1 cellular context compared by ENCODE assay signal in genomic region chr17:81866440-81867122, GRCh38.
TF ChIP-seq lines count a peak whose summit lies in the region.

No MANE protein-coding gene starts in this region.

TF ChIP-seq in K562, 482 proteins besides CTCF, POLR2A, EP300 and RAD21 (continued from another document and continues in another):
- TF ChIP-seq, protein P1, sequence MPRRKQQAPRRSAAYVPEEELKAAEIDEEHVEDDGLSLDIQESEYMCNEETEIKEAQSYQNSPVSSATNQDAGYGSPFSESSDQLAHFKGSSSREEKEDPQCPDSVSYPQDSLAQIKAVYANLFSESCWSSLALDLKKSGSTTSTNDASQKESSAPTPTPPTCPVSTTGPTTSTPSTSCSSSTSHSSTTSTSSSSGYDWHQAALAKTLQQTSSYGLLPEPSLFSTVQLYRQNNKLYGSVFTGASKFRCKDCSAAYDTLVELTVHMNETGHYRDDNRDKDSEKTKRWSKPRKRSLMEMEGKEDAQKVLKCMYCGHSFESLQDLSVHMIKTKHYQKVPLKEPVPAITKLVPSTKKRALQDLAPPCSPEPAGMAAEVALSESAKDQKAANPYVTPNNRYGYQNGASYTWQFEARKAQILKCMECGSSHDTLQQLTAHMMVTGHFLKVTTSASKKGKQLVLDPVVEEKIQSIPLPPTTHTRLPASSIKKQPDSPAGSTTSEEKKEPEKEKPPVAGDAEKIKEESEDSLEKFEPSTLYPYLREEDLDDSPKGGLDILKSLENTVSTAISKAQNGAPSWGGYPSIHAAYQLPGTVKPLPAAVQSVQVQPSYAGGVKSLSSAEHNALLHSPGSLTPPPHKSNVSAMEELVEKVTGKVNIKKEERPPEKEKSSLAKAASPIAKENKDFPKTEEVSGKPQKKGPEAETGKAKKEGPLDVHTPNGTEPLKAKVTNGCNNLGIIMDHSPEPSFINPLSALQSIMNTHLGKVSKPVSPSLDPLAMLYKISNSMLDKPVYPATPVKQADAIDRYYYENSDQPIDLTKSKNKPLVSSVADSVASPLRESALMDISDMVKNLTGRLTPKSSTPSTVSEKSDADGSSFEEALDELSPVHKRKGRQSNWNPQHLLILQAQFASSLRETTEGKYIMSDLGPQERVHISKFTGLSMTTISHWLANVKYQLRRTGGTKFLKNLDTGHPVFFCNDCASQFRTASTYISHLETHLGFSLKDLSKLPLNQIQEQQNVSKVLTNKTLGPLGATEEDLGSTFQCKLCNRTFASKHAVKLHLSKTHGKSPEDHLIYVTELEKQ (CRISPR knock-in tag; IDR thresholded peaks at IDR 0.05), result no peak
- peak; percentile 35 for TF ChIP-seq POLR2B (IDR thresholded peaks at IDR 0.05; ENCODE audit: low read depth, partially characterized antibody)
- TF ChIP-seq, protein P2, sequence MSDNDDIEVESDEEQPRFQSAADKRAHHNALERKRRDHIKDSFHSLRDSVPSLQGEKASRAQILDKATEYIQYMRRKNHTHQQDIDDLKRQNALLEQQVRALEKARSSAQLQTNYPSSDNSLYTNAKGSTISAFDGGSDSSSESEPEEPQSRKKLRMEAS (CRISPR knock-in tag; IDR thresholded peaks at IDR 0.05), result no peak
- peak; percentile 40; the same call in 1 of the 2 replicates for TF ChIP-seq ZFX (CRISPR knock-in tag; IDR thresholded peaks at IDR 0.05)
- TF ChIP-seq ZC3H11A (IDR thresholded peaks at IDR 0.05; ENCODE audit: low read depth, low read length), result no peak
- no peak for TF ChIP-seq NELFE (IDR thresholded peaks at IDR 0.05; ENCODE audit: insufficient read depth, insufficient read length)
- no peak for TF ChIP-seq MAFK (IDR thresholded peaks at IDR 0.05; ENCODE audit: low read length)
- no peak for TF ChIP-seq ZNF316 (IDR thresholded peaks at IDR 0.05)
- no peak for TF ChIP-seq CC2D1A (IDR thresholded peaks at IDR 0.05)
- no peak for TF ChIP-seq ZNF76 (CRISPR knock-in tag; IDR thresholded peaks at IDR 0.05; ENCODE audit: borderline replicate concordance)
- TF ChIP-seq U2AF1 (optimal IDR thresholded peaks at IDR 0.05; ENCODE audit: low read depth, low read length), result no peak
- TF ChIP-seq ARID2 (IDR thresholded peaks at IDR 0.05), result no peak
- no peak for TF ChIP-seq ZBTB34 (CRISPR knock-in tag; IDR thresholded peaks at IDR 0.05)
- TF ChIP-seq POU5F1 (IDR thresholded peaks at IDR 0.05; ENCODE audit: borderline replicate concordance, low read depth, low read length, partially characterized antibody), result no peak
- TF ChIP-seq MCM2 (IDR thresholded peaks at IDR 0.05; ENCODE audit: low read depth), result no peak
- TF ChIP-seq CEBPB (tag; IDR thresholded peaks at IDR 0.05), result no peak
- no peak for TF ChIP-seq HMGN3 (IDR thresholded peaks at IDR 0.05; ENCODE audit: borderline replicate concordance, extremely low read depth, insufficient read length, low read depth, low read length)
- TF ChIP-seq MLLT1 (IDR thresholded peaks at IDR 0.05), result no peak
- TF ChIP-seq ZNF232 (CRISPR knock-in tag; IDR thresholded peaks at IDR 0.05), result no peak
- TF ChIP-seq, protein P3, sequence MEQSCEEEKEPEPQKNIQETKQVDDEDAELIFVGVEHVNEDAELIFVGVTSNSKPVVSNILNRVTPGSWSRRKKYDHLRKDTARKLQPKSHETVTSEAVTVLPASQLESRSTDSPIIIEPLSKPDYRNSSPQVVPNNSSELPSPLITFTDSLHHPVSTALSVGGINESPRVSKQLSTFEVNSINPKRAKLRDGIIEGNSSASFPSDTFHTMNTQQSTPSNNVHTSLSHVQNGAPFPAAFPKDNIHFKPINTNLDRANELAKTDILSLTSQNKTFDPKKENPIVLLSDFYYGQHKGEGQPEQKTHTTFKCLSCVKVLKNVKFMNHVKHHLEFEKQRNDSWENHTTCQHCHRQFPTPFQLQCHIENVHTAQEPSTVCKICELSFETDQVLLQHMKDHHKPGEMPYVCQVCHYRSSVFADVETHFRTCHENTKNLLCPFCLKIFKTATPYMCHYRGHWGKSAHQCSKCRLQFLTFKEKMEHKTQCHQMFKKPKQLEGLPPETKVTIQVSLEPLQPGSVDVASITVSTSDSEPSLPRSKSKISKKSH (CRISPR knock-in tag; IDR thresholded peaks at IDR 0.05), result no peak
- TF ChIP-seq SIRT6 (IDR thresholded peaks at IDR 0.05; ENCODE audit: low read depth, low read length), result peak; percentile 25
- TF ChIP-seq SOX6 (IDR thresholded peaks at IDR 0.05), result no peak
- TF ChIP-seq ZNF77 (CRISPR knock-in tag; IDR thresholded peaks at IDR 0.05), result no peak
- TF ChIP-seq HMBOX1 (IDR thresholded peaks at IDR 0.05), result no peak
- TF ChIP-seq, protein P4, sequence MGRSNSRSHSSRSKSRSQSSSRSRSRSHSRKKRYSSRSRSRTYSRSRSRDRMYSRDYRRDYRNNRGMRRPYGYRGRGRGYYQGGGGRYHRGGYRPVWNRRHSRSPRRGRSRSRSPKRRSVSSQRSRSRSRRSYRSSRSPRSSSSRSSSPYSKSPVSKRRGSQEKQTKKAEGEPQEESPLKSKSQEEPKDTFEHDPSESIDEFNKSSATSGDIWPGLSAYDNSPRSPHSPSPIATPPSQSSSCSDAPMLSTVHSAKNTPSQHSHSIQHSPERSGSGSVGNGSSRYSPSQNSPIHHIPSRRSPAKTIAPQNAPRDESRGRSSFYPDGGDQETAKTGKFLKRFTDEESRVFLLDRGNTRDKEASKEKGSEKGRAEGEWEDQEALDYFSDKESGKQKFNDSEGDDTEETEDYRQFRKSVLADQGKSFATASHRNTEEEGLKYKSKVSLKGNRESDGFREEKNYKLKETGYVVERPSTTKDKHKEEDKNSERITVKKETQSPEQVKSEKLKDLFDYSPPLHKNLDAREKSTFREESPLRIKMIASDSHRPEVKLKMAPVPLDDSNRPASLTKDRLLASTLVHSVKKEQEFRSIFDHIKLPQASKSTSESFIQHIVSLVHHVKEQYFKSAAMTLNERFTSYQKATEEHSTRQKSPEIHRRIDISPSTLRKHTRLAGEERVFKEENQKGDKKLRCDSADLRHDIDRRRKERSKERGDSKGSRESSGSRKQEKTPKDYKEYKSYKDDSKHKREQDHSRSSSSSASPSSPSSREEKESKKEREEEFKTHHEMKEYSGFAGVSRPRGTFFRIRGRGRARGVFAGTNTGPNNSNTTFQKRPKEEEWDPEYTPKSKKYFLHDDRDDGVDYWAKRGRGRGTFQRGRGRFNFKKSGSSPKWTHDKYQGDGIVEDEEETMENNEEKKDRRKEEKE (IDR thresholded peaks at IDR 0.05; ENCODE audit: borderline replicate concordance in 1 of 2, control insufficient read depth in 1 of 2, low read depth in 2 of 2, low read length in 1 of 2), result 0 out of 4 replicates have a peak, but pooled peaks of 1 of the 2 experiments have one; percentile 29
- TF ChIP-seq TBP (optimal IDR thresholded peaks at IDR 0.05; ENCODE audit: low read depth, low read length), result no peak
- no peak for TF ChIP-seq ZNF121 (CRISPR knock-in tag; conservative IDR thresholded peaks at IDR 0.05)
- no peak for TF ChIP-seq MCM5 (IDR thresholded peaks at IDR 0.05; ENCODE audit: low read depth)
- TF ChIP-seq, protein P5, sequence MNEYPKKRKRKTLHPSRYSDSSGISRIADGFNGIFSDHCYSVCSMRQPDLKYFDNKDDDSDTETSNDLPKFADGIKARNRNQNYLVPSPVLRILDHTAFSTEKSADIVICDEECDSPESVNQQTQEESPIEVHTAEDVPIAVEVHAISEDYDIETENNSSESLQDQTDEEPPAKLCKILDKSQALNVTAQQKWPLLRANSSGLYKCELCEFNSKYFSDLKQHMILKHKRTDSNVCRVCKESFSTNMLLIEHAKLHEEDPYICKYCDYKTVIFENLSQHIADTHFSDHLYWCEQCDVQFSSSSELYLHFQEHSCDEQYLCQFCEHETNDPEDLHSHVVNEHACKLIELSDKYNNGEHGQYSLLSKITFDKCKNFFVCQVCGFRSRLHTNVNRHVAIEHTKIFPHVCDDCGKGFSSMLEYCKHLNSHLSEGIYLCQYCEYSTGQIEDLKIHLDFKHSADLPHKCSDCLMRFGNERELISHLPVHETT (CRISPR knock-in tag; conservative IDR thresholded peaks at IDR 0.05 in 1 of 2, IDR thresholded peaks at IDR 0.05 in 1 of 2), result no peak
- no peak for TF ChIP-seq ZHX1 (conservative IDR thresholded peaks at IDR 0.05; ENCODE audit: low read length)
- peak; percentile 61 for TF ChIP-seq SP1 (CRISPR knock-in tag; IDR thresholded peaks at IDR 0.05)
- TF ChIP-seq TRIM28 (IDR thresholded peaks at IDR 0.05), result no peak
- TF ChIP-seq ZEB2 (IDR thresholded peaks at IDR 0.05), result no peak
- TF ChIP-seq, protein P6, sequence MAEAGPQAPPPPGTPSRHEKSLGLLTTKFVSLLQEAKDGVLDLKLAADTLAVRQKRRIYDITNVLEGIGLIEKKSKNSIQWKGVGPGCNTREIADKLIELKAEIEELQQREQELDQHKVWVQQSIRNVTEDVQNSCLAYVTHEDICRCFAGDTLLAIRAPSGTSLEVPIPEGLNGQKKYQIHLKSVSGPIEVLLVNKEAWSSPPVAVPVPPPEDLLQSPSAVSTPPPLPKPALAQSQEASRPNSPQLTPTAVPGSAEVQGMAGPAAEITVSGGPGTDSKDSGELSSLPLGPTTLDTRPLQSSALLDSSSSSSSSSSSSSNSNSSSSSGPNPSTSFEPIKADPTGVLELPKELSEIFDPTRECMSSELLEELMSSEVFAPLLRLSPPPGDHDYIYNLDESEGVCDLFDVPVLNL (CRISPR knock-in tag; IDR thresholded peaks at IDR 0.05; ENCODE audit: low read depth), result no peak
- TF ChIP-seq ZKSCAN3 (CRISPR knock-in tag; IDR thresholded peaks at IDR 0.05), result no peak
- no peak for TF ChIP-seq IRF2 (CRISPR knock-in tag; IDR thresholded peaks at IDR 0.05)
- TF ChIP-seq, protein P7, sequence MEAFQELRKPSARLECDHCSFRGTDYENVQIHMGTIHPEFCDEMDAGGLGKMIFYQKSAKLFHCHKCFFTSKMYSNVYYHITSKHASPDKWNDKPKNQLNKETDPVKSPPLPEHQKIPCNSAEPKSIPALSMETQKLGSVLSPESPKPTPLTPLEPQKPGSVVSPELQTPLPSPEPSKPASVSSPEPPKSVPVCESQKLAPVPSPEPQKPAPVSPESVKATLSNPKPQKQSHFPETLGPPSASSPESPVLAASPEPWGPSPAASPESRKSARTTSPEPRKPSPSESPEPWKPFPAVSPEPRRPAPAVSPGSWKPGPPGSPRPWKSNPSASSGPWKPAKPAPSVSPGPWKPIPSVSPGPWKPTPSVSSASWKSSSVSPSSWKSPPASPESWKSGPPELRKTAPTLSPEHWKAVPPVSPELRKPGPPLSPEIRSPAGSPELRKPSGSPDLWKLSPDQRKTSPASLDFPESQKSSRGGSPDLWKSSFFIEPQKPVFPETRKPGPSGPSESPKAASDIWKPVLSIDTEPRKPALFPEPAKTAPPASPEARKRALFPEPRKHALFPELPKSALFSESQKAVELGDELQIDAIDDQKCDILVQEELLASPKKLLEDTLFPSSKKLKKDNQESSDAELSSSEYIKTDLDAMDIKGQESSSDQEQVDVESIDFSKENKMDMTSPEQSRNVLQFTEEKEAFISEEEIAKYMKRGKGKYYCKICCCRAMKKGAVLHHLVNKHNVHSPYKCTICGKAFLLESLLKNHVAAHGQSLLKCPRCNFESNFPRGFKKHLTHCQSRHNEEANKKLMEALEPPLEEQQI (IDR thresholded peaks at IDR 0.05), result no peak
- no peak for TF ChIP-seq BRD9 (IDR thresholded peaks at IDR 0.05; ENCODE audit: low read depth, partially characterized antibody)
- TF ChIP-seq SMARCC2 (IDR thresholded peaks at IDR 0.05; ENCODE audit: low read depth), result no peak
- TF ChIP-seq KDM4B (IDR thresholded peaks at IDR 0.05; ENCODE audit: borderline replicate concordance in 2 of 2, low read depth in 1 of 2), result no peak
- no peak for TF ChIP-seq SRSF9 (IDR thresholded peaks at IDR 0.05; ENCODE audit: borderline replicate concordance, low read depth, low read length)
- no peak for TF ChIP-seq SMAD2 (IDR thresholded peaks at IDR 0.05; ENCODE audit: low read depth, low read length)
- no peak for TF ChIP-seq KAT7 (CRISPR knock-in tag; IDR thresholded peaks at IDR 0.05; ENCODE audit: borderline replicate concordance)
